ENCODE assay signal across 23 cellular contexts in the genomic region with DNA sequence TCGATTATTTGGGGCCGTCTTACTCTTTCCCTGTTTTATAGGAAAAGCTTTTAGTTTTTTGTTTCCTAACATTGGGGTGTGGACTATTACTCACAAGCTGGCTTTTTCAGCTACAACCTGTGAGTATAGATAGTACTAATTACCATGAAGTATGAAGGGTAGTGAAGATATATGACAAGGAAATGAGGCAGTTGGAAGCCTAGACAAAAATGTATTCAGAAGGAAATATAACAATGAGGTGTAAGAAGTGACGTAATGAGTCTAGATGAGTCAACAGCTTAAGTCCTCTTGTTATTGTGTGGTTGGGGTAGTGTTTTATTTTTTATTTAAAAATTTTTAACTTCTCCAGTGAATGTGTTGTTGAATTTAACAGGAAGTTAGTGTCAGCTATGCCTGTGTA.
DNase-seq lines count a peak whose midpoint lies in the region; ATAC-seq and TF ChIP-seq lines count a peak whose summit lies in the region.
"Had no signal": no experiment of that assay in that cellular context is flagged by ENCODE, and none has a peak within 500 bp of the region (broad histone marks: within the 10 kb centered on the region; RNA-seq: fewer than 3 reads in every experiment).

No MANE protein-coding gene starts in this region.

- H3K27ac ChIP-seq in RWPE1, result no peak overlapping the region
- H3K27ac ChIP-seq: dorsolateral prefrontal cortex, neutrophil, psoas muscle, thoracic aorta had no signal

- POLR2A ChIA-PET in RWPE1 (lab: Yijun Ruan, JAX; ENCODE audit: low non-redundant PET), result no interaction called here

- no peak for ATAC-seq in GM18517 (IDR thresholded peaks at IDR 0.05; ENCODE audit: unreplicated experiment)
- ATAC-seq: psoas muscle; Right ventricle myocardium inferior; stimulated activated naive B cell treated with anti-CD40 and anti-IgM and Interleukin-4, amounts not matched to agents 10 μg/mL and 1 μg/mL and 100 μg/mL, for 72 hours had no signal

- no peaks in the 10 kb centered on the region for H3K36me3 Mint-ChIP-seq in type B pancreatic cell
- H3K36me3 Mint-ChIP-seq: activated CD4-positive, alpha-beta memory T cell treated with anti-CD3 and anti-CD28 coated beads for 36 hours; CD8-positive, alpha-beta memory T cell; memory B cell; stimulated activated naive B cell treated with anti-CD40 and anti-IgM and Interleukin-4, amounts not matched to agents 10 μg/mL and 1 μg/mL and 100 μg/mL, for 72 hours had no signal

- TF ChIP-seq CTCF in RWPE1 (conservative IDR thresholded peaks at IDR 0.05; ENCODE audit: low read depth), result no peak
- TF ChIP-seq CTCF in epithelial cell of esophagus (IDR thresholded peaks at IDR 0.05; ENCODE audit: insufficient read depth, low read depth, low read length, missing control alignments), result no peak
- no peak for TF ChIP-seq CTCF in type B pancreatic cell (conservative IDR thresholded peaks at IDR 0.05)

- peaks cover 2% of the 10 kb centered on the region for H3K27me3 Mint-ChIP-seq in type B pancreatic cell
- H3K27me3 Mint-ChIP-seq: activated CD4-positive, alpha-beta memory T cell treated with anti-CD3 and anti-CD28 coated beads for 36 hours; stimulated activated naive B cell treated with anti-CD40 and anti-IgM and Interleukin-4, amounts not matched to agents 10 μg/mL and 1 μg/mL and 100 μg/mL, for 72 hours had no signal

- peak; percentile 51 for DNase-seq in HCEC 1CT
- DNase-seq in RWPE1 (ENCODE audit: low spot score), result peak; percentile 8
- peak; percentile 67 for DNase-seq in epithelial cell of esophagus (ENCODE audit: low read depth)
- DNase-seq in pulmonary artery endothelial cell (ENCODE audit: low read depth, low spot score), result peak; percentile 87
- no peak for DNase-seq in type B pancreatic cell (ENCODE audit: extremely low spot score, unreplicated experiment)
- no peak for DNase-seq in SIG-M5 treated with dmso at 0.1 percent for 504 hours (lab: John Stamatoyannopoulos, UW; ENCODE audit: unreplicated experiment)
- DNase-seq: activated CD4-positive, alpha-beta memory T cell treated with anti-CD3 and anti-CD28 coated beads for 36 hours; activated effector memory CD4-positive, alpha-beta T cell treated with Interleukin-2 at 50 U/mL for 16 hours; CD8-positive, alpha-beta memory T cell; DMS79; dorsolateral prefrontal cortex; erythroblast; MM.1S; NCI-H1436; NCI-H524 treated with DMSO at 0.1 percent for 48 hours; psoas muscle; small intestine; stimulated activated naive B cell treated with anti-CD40 and anti-IgM and Interleukin-4, amounts not matched to agents 10 μg/mL and 1 μg/mL and 100 μg/mL, for 72 hours had no signal

- H3K9me3 Mint-ChIP-seq in type B pancreatic cell, result no peaks in the 10 kb centered on the region
- H3K9me3 Mint-ChIP-seq: activated CD4-positive, alpha-beta memory T cell treated with anti-CD3 and anti-CD28 coated beads for 36 hours; CD8-positive, alpha-beta memory T cell; memory B cell; stimulated activated naive B cell treated with anti-CD40 and anti-IgM and Interleukin-4, amounts not matched to agents 10 μg/mL and 1 μg/mL and 100 μg/mL, for 72 hours had no signal

- CTCF ChIA-PET in RWPE1 (lab: Yijun Ruan, JAX), result interaction anchor here (0.6 to 1.2 kb wide), 2 partner anchors 15 to 890 kb away, joined by 3 read pairs; no protein-coding TSS in a partner anchor

- H3K4me3 ChIP-seq in epithelial cell of esophagus (ENCODE audit: low read length), result no peak overlapping the region
- H3K4me3 ChIP-seq: dorsolateral prefrontal cortex, psoas muscle, thoracic aorta had no signal

- no peak overlapping the region for H3K27ac Mint-ChIP-seq in type B pancreatic cell
- H3K27ac Mint-ChIP-seq: activated CD4-positive, alpha-beta memory T cell treated with anti-CD3 and anti-CD28 coated beads for 36 hours; memory B cell; stimulated activated naive B cell treated with anti-CD40 and anti-IgM and Interleukin-4, amounts not matched to agents 10 μg/mL and 1 μg/mL and 100 μg/mL, for 72 hours had no signal

- peaks cover 6% of the 10 kb centered on the region for H3K4me1 Mint-ChIP-seq in type B pancreatic cell (ENCODE audit: unreplicated experiment)
- H3K4me1 Mint-ChIP-seq: CD8-positive, alpha-beta memory T cell; memory B cell; stimulated activated naive B cell treated with anti-CD40 and anti-IgM and Interleukin-4, amounts not matched to agents 10 μg/mL and 1 μg/mL and 100 μg/mL, for 72 hours had no signal

- H3K4me3 Mint-ChIP-seq in type B pancreatic cell, result no peak overlapping the region
- H3K4me3 Mint-ChIP-seq: activated CD4-positive, alpha-beta memory T cell treated with anti-CD3 and anti-CD28 coated beads for 36 hours; CD8-positive, alpha-beta memory T cell; memory B cell; stimulated activated naive B cell treated with anti-CD40 and anti-IgM and Interleukin-4, amounts not matched to agents 10 μg/mL and 1 μg/mL and 100 μg/mL, for 72 hours had no signal

Comparison
In these comparisons a context has a peak if more than half of its experiments do, and no peak if none do; other contexts are left out.
1. DNase-seq: peak in HCEC 1CT (single experiment), RWPE1 (single experiment), epithelial cell of esophagus (single experiment) and pulmonary artery endothelial cell (single experiment); none in type B pancreatic cell (single experiment) and SIG-M5 treated with dmso at 0.1 percent for 504 hours (single experiment).